Comparison of ENCODE assay signal across 1 cellular context in genomic region chr5:148850836-148851235, GRCh38.
TF ChIP-seq lines count a peak whose summit lies in the region.

No MANE protein-coding gene starts in this region.

TF ChIP-seq in K562, 482 proteins besides CTCF, POLR2A, EP300 and RAD21:
- no peak for TF ChIP-seq ZBTB17 (CRISPR knock-in tag; IDR thresholded peaks at IDR 0.05)
- no peak for TF ChIP-seq ILF3 (IDR thresholded peaks at IDR 0.05; ENCODE audit: borderline replicate concordance)
- TF ChIP-seq MITF (IDR thresholded peaks at IDR 0.05), result no peak
- 0 out of 2 replicates have a peak, but pooled peaks have one; percentile 6 for TF ChIP-seq MAFG (tag; conservative IDR thresholded peaks at IDR 0.05)
- no peak for TF ChIP-seq SMAD3 (CRISPR knock-in tag; conservative IDR thresholded peaks at IDR 0.05)
- TF ChIP-seq TAF15 (IDR thresholded peaks at IDR 0.05; ENCODE audit: low read depth, low read length), result no peak
- no peak for TF ChIP-seq CHD1 (IDR thresholded peaks at IDR 0.05; ENCODE audit: low read length)
- TF ChIP-seq ZNF311 (CRISPR knock-in tag; IDR thresholded peaks at IDR 0.05), result no peak
- no peak for TF ChIP-seq ZBTB8A (IDR thresholded peaks at IDR 0.05; ENCODE audit: partially characterized antibody)
- no peak for TF ChIP-seq ZNF212 (CRISPR knock-in tag; IDR thresholded peaks at IDR 0.05)
- no peak for TF ChIP-seq PPARD (CRISPR knock-in tag; IDR thresholded peaks at IDR 0.05)
- no peak for TF ChIP-seq TRIM28 (IDR thresholded peaks at IDR 0.05)
- TF ChIP-seq NBN (IDR thresholded peaks at IDR 0.05; ENCODE audit: low read depth), result no peak
- peak; percentile 33; the same call in 1 of the 2 replicates for TF ChIP-seq ZNF316 (IDR thresholded peaks at IDR 0.05)
- TF ChIP-seq ZBTB43 (CRISPR knock-in tag; IDR thresholded peaks at IDR 0.05), result no peak
- TF ChIP-seq ZNF398 (CRISPR knock-in tag; IDR thresholded peaks at IDR 0.05), result no peak
